In the genomic region with DNA sequence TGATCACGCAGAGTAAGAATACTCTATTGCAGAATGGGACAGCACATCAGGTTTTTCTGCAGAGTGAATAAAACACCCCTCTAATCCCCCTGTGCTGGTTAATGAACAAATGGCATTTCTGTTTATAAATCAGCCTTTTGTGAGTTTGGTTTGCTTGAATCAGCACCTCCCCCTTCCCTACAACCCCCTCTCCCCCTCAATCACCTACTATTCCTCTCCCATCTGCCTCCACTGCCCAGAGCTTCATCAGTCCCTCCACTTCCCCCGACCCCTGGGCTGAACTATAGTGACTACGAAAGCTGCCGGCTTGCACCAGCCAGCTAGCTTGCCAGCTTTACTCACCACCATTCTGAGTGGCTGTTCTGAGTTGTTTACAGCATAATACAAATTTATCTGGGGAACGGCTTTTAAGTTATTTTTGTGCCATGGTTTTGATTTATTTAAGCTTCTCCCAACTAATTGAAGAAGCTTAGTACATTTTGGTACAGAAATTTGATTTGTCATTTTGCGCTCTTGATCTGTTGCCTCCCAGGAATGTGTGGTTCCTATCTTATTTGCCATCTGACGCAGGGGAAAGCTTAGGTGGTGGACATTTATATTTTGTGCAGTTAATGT, we compare ENCODE assay signal across 11 cellular contexts. TPM values are rescaled to one million over a fixed set of nuclear protein-coding genes. Genes with fewer than 3 reads are reported as not detected.
A peak's percentile ranks its signal among the peaks of the same experiment; 100 is the strongest.
DNase-seq lines count a peak whose midpoint lies in the region; ATAC-seq and TF ChIP-seq lines count a peak whose summit lies in the region.
"Had no signal": no experiment of that assay in that cellular context is flagged by ENCODE, and none has a peak within 500 bp of the region (broad histone marks: within the 10 kb centered on the region; RNA-seq: fewer than 3 reads in every experiment).

No MANE protein-coding gene starts in this region.

- H3K27ac Mint-ChIP-seq in activated CD4-positive, alpha-beta T cell treated with anti-CD3 and anti-CD28 coated beads, Interleukin-2, amount 10 ng/mL, durations not matched to agents 24 days and 14 days, result no peak overlapping the region
- H3K27ac Mint-ChIP-seq: T-helper 1 cell treated with Interleukin-12 subunit alpha and Interleukin-12 subunit beta and Interleukin-4 antibody, amounts not matched to agents 30 μg/mL and 1 μg/mL, for 36 hours had no signal

- no peak overlapping the region for H2BK15ac ChIP-seq in mesendoderm (replicated peaks; ENCODE audit: low read depth)

- H3K27ac ChIP-seq in cardiac muscle cell (no peak overlapping the region), body of pancreas (peak overlapping the region in 3 of 4 donors; percentile 29 to 37 (median 37)), mesendoderm (ENCODE audit: low read depth, low read length) (no peak overlapping the region), uterus (peak overlapping the region; percentile 80 to 92)
- H3K27ac ChIP-seq: psoas muscle had no signal

- H4K8ac ChIP-seq in mesendoderm (ENCODE audit: low read depth, low read length), result no peak overlapping the region

- no peak overlapping the region for H2AK5ac ChIP-seq in mesendoderm (ENCODE audit: low read length)

- H3K4me1 ChIP-seq in cardiac muscle cell (ENCODE audit: low read depth) (peaks cover 12% of the 10 kb centered on the region), body of pancreas (peaks cover 15% of the 10 kb centered on the region), mesendoderm (ENCODE audit: control insufficient read depth, low read depth, low read length) (no peaks in the 10 kb centered on the region), uterus (peaks cover 4 to 17% of the 10 kb centered on the region in 2 donors)
- H3K4me1 ChIP-seq: psoas muscle had no signal

- H3K36me3 ChIP-seq in cardiac muscle cell, result no peaks in the 10 kb centered on the region
- H3K36me3 ChIP-seq in body of pancreas (replicated peaks in 1 of 2; ENCODE audit: insufficient read depth in 1 of 2, low read depth in 2 of 2), result no peaks in the 10 kb centered on the region
- H3K36me3 ChIP-seq in mesendoderm (ENCODE audit: control insufficient read depth, insufficient read depth, low read length), result no peaks in the 10 kb centered on the region
- H3K36me3 ChIP-seq in uterus, result no peaks in the 10 kb centered on the region

- no peak overlapping the region for H2BK5ac ChIP-seq in mesendoderm (ENCODE audit: low read length)

- H3K4ac ChIP-seq in mesendoderm (ENCODE audit: low read depth, low read length), result no peak overlapping the region

- H3K27me3 ChIP-seq in cardiac muscle cell, result no peaks in the 10 kb centered on the region
- no peaks in the 10 kb centered on the region for H3K27me3 ChIP-seq in body of pancreas
- no peaks in the 10 kb centered on the region for H3K27me3 ChIP-seq in mesendoderm (ENCODE audit: insufficient read depth, low read length, poor library complexity)
- H3K27me3 ChIP-seq in uterus, result no peaks in the 10 kb centered on the region

- no peak overlapping the region for H3K23ac ChIP-seq in mesendoderm (ENCODE audit: low read length)

- H3K9me3 Mint-ChIP-seq in activated CD4-positive, alpha-beta T cell treated with anti-CD3 and anti-CD28 coated beads, Interleukin-2, amount 10 ng/mL, durations not matched to agents 24 days and 14 days, result peaks cover 4% of the 10 kb centered on the region
- H3K9me3 Mint-ChIP-seq: T-helper 1 cell treated with Interleukin-12 subunit alpha and Interleukin-12 subunit beta and Interleukin-4 antibody, amounts not matched to agents 30 μg/mL and 1 μg/mL, for 36 hours had no signal

- H3K18ac ChIP-seq in mesendoderm (ENCODE audit: low read length), result no peak overlapping the region

- ATAC-seq in Right ventricle myocardium superior (ENCODE audit: poor library complexity), result no peak
- ATAC-seq in body of pancreas, result peak; percentile 76
- ATAC-seq in GM18519 (IDR thresholded peaks at IDR 0.05; ENCODE audit: low FRiP score, unreplicated experiment), result no peak
- ATAC-seq: psoas muscle had no signal

- H3K9me3 ChIP-seq in cardiac muscle cell (ENCODE audit: low read depth) (no peaks in the 10 kb centered on the region), body of pancreas (no peaks in the 10 kb centered on the region), uterus (no peaks in the 10 kb centered on the region)
- H3K9me3 ChIP-seq: psoas muscle had no signal

- peaks cover 17% of the 10 kb centered on the region for H3K4me1 Mint-ChIP-seq in activated CD4-positive, alpha-beta T cell treated with anti-CD3 and anti-CD28 coated beads, Interleukin-2, amount 10 ng/mL, durations not matched to agents 24 days and 14 days

- H3K36me3 Mint-ChIP-seq in activated CD4-positive, alpha-beta T cell treated with anti-CD3 and anti-CD28 coated beads, Interleukin-2, amount 10 ng/mL, durations not matched to agents 24 days and 14 days (ENCODE audit: low read depth), result no peaks in the 10 kb centered on the region

- TF ChIP-seq CTCF in cardiac muscle cell (IDR thresholded peaks at IDR 0.05; ENCODE audit: low read depth, low read length), result no peak
- no peak for TF ChIP-seq CTCF in body of pancreas (IDR thresholded peaks at IDR 0.05)
- no peak for TF ChIP-seq CTCF in uterus (IDR thresholded peaks at IDR 0.05)

- H3K56ac ChIP-seq in mesendoderm (ENCODE audit: low read length), result no peak overlapping the region

- intact Hi-C loops in Right ventricle myocardium superior (cut with DNase I) (no loop called here), body of pancreas (cut with DNase I) (no loop called here), uterus (cut with DNase I; ENCODE audit: low total_unique reads) (no loop called here)
- intact Hi-C loops in activated CD4-positive, alpha-beta T cell treated with anti-CD3 and anti-CD28 coated beads, Interleukin-2, amount 10 ng/mL, durations not matched to agents 24 days and 14 days (cut with micrococcal nuclease), result no loop called here

- no peak overlapping the region for H2BK120ac ChIP-seq in mesendoderm (ENCODE audit: low read depth, low read length)

- H3K79me1 ChIP-seq in mesendoderm (ENCODE audit: low read length), result no peaks in the 10 kb centered on the region

- H3K79me2 ChIP-seq in mesendoderm (ENCODE audit: control insufficient read depth, insufficient read depth, low read length), result no peaks in the 10 kb centered on the region

- WGBS in body of pancreas, 2 donors, result 11 to 25% methylated on average over 7 of the region's 7 CpGs
- no CpG with 5 or more reads among the region's 7 CpGs for WGBS in mesendoderm (ENCODE audit: extremely low coverage, insufficient coverage, low lambda C conversion rate)

- H3K9ac ChIP-seq in mesendoderm (ENCODE audit: low read length), result no peak overlapping the region

- H3K4me3 ChIP-seq in cardiac muscle cell (no peak overlapping the region), body of pancreas (no peak overlapping the region), mesendoderm (ENCODE audit: low read length) (no peak overlapping the region), uterus (peak overlapping the region in 1 of 2 donors; percentile 12)
- H3K4me3 ChIP-seq: psoas muscle had no signal

- TF ChIP-seq POLR2A in body of pancreas (IDR thresholded peaks at IDR 0.05), result no peak
- no peak for TF ChIP-seq POLR2A in uterus (IDR thresholded peaks at IDR 0.05)

- DNase-seq in cardiac muscle cell (ENCODE audit: low read depth in 1 of 2, low spot score in 1 of 2) (peak; percentile 20 to 42), Right ventricle myocardium superior (no peak), body of pancreas (peak in 3 of 4 donors; percentile 21 to 53 (median 29)), mesendoderm (peak; percentile 25), uterus (peak in 1 of 2 donors; percentile 51), NCI-H2107 (lab: John Stamatoyannopoulos, UW) (no peak)
- DNase-seq in activated CD4-positive, alpha-beta T cell treated with anti-CD3 and anti-CD28 coated beads, Interleukin-2, amount 10 ng/mL, durations not matched to agents 24 days and 14 days, result no peak
- DNase-seq: NCI-H748 treated with DMSO at 0.1 percent for 48 hours, psoas muscle had no signal

- H3K4me2 ChIP-seq in mesendoderm (ENCODE audit: low read length), result no peak overlapping the region

- H3K4me3 Mint-ChIP-seq in activated CD4-positive, alpha-beta T cell treated with anti-CD3 and anti-CD28 coated beads, Interleukin-2, amount 10 ng/mL, durations not matched to agents 24 days and 14 days, result no peak overlapping the region
- H3K4me3 Mint-ChIP-seq: T-helper 1 cell treated with Interleukin-12 subunit alpha and Interleukin-12 subunit beta and Interleukin-4 antibody, amounts not matched to agents 30 μg/mL and 1 μg/mL, for 36 hours had no signal

- H4K5ac ChIP-seq in mesendoderm (ENCODE audit: low read length), result no peak overlapping the region

- peaks cover 13% of the 10 kb centered on the region for H3K27me3 Mint-ChIP-seq in activated CD4-positive, alpha-beta T cell treated with anti-CD3 and anti-CD28 coated beads, Interleukin-2, amount 10 ng/mL, durations not matched to agents 24 days and 14 days

RNA-seq across cellular contexts. Expression of gene WDFY2, which starts 41.8 kb away (rescaled TPM):
- total RNA-seq in cardiac muscle cell, result 6.8 and 20.4 TPM in 2 replicates
- 9.1 and 15.2 TPM in 2 replicates for polyA plus RNA-seq in cardiac muscle cell
- total RNA-seq in Right ventricle myocardium superior, result 4.0 TPM
- total RNA-seq in body of pancreas, result 10 to 100 TPM; 25.7 to 31.9 TPM
- 5.7 TPM for polyA plus RNA-seq in mesendoderm (2013, experiment 1 of 2)
- polyA plus RNA-seq in mesendoderm (2013, experiment 2 of 2), result 6.1 TPM
- total RNA-seq in uterus, result 10 to 100 TPM in 1 of 4 donors, 1 to 10 TPM in 3; 7.9 to 21.0 (median 9.1) TPM
- 9.1 and 11.1 TPM in 2 replicates for total RNA-seq in activated CD4-positive, alpha-beta T cell treated with anti-CD3 and anti-CD28 coated beads, Interleukin-2, amount 10 ng/mL, durations not matched to agents 24 days and 14 days

Comparison
In these comparisons a context has a peak if more than half of its experiments do, and no peak if none do; other contexts are left out.
1. DNase-seq: peak in cardiac muscle cell (2 of 2), body of pancreas (3 of 4) and mesendoderm (single experiment); none in Right ventricle myocardium superior (single experiment), NCI-H2107 (single experiment) and activated CD4-positive, alpha-beta T cell treated with anti-CD3 and anti-CD28 coated beads, Interleukin-2, amount 10 ng/mL, durations not matched to agents 24 days and 14 days (single experiment).
2. H3K27ac ChIP-seq: peak in body of pancreas (3 of 4) and uterus (2 of 2); none in cardiac muscle cell (single experiment) and mesendoderm (single experiment).